7 cellular contexts compared by ENCODE assay signal in genomic region chr1:10431065-10431730, GRCh38. TPM values are rescaled to one million over a fixed set of nuclear protein-coding genes. Genes with fewer than 3 reads are reported as not detected.
DNase-seq lines count a peak whose midpoint lies in the region; ATAC-seq and TF ChIP-seq lines count a peak whose summit lies in the region.

No MANE protein-coding gene starts in this region.

- peak overlapping the region; percentile 96 for H3K4me3 ChIP-seq in Loucy (ENCODE audit: low read length, poor library complexity, severe bottlenecking)
- peak overlapping the region; percentile 85 to 87 for H3K4me3 ChIP-seq in left lung
- H3K4me3 ChIP-seq in testis, result peak overlapping the region; percentile 61 to 74

- intact Hi-C loops in left lung (cut with DNase I) (loop anchor here in 1 of 2 donors (10.0 kb wide), 1 partner anchor 64 kb away; no protein-coding TSS in a partner anchor), testis (cut with DNase I; ENCODE audit: low total_unique reads) (no loop called here)

- 17 to 18% methylated on average over 31 of the region's 31 CpGs for WGBS in testis, 2 donors

- DNase-seq in GM03348 (ENCODE audit: low spot score) (peak; percentile 36), left lung (no peak), testis (no peak)

- ATAC-seq in left lung (no peak), GM18870 (IDR thresholded peaks at IDR 0.05; ENCODE audit: unreplicated experiment) (no peak), HG03432 (IDR thresholded peaks at IDR 0.05; ENCODE audit: unreplicated experiment) (no peak)

- no peaks in the 10 kb centered on the region for H4K20me1 ChIP-seq in Loucy (ENCODE audit: insufficient read depth, low read length, poor library complexity, severe bottlenecking)

- H3K9me3 ChIP-seq in Loucy (ENCODE audit: insufficient read depth, low read depth, low read length), result no peaks in the 10 kb centered on the region
- H3K9me3 ChIP-seq in left lung, result no peaks in the 10 kb centered on the region
- no peaks in the 10 kb centered on the region for H3K9me3 ChIP-seq in testis

- no peaks in the 10 kb centered on the region for H3K9me2 ChIP-seq in Loucy (replicated peaks; ENCODE audit: low read depth, low read length)

- H3K36me3 ChIP-seq in Loucy (ENCODE audit: insufficient read depth, low read length) (no peaks in the 10 kb centered on the region), left lung (no peaks in the 10 kb centered on the region), testis (ENCODE audit: low read depth, missing control alignments) (no peaks in the 10 kb centered on the region)

- H3K9ac ChIP-seq in Loucy (ENCODE audit: low read depth, low read length, poor library complexity, severe bottlenecking), result peak overlapping the region; percentile 70

- peaks cover 12% of the 10 kb centered on the region for H3K4me1 ChIP-seq in Loucy (ENCODE audit: insufficient read depth, low read length, poor library complexity, severe bottlenecking)
- peaks cover 7 to 26% of the 10 kb centered on the region in 2 donors for H3K4me1 ChIP-seq in left lung
- peaks cover 19% of the 10 kb centered on the region for H3K4me1 ChIP-seq in testis

- TF ChIP-seq CTCF in Loucy (conservative IDR thresholded peaks at IDR 0.05; ENCODE audit: low read length) (no peak), left lung (IDR thresholded peaks at IDR 0.05) (no peak), testis (IDR thresholded peaks at IDR 0.05) (no peak)

- H3F3A ChIP-seq in Loucy (ENCODE audit: low read depth), result no peaks in the 10 kb centered on the region

- H3K4me2 ChIP-seq in Loucy (ENCODE audit: low read depth, low read length, poor library complexity, severe bottlenecking), result peak overlapping the region; percentile 86

- TF ChIP-seq POLR2A in testis (IDR thresholded peaks at IDR 0.05), result no peak

- peaks cover 11% of the 10 kb centered on the region for H3K79me2 ChIP-seq in Loucy (ENCODE audit: insufficient read depth, low read length)

- peak overlapping the region; percentile 58 for H3K27ac ChIP-seq in angular gyrus (ENCODE audit: low read depth, low read length)
- peak overlapping the region in 1 of 2 donors; percentile 74 for H3K27ac ChIP-seq in left lung
- H3K27ac ChIP-seq in testis, result peak overlapping the region; percentile 71 to 73

- H3K27me3 ChIP-seq in Loucy (ENCODE audit: insufficient read depth, low read length, poor library complexity, severe bottlenecking) (no peaks in the 10 kb centered on the region), left lung (no peaks in the 10 kb centered on the region), testis (no peaks in the 10 kb centered on the region)

- H2AFZ ChIP-seq in Loucy (ENCODE audit: low read length), result peak overlapping the region; percentile 94

RNA-seq across cellular contexts. Expression of gene CENPS, which starts 1.0 kb away (rescaled TPM):
- total RNA-seq in left lung (10 to 100 TPM; 13.5 to 17.6 TPM), testis (10 to 100 TPM; 26.4 to 49.6 TPM)
- 125 TPM for polyA plus RNA-seq in testis (ENCODE audit: insufficient read depth, low read depth, low replicate concordance)

RNA-seq across cellular contexts. Expression of gene CORT, which starts 18.6 kb away (rescaled TPM):
- total RNA-seq in left lung, result under 1 TPM; 0.37 to 0.44 TPM
- 1 to 10 TPM in 1 of 2 donors, under 1 TPM in 1; 0.62 to 1.4 TPM for total RNA-seq in testis
- polyA plus RNA-seq in testis (ENCODE audit: insufficient read depth, low read depth, low replicate concordance), result 0.98 TPM

RNA-seq across cellular contexts. Expression of gene PGD, which starts 32.3 kb away (rescaled TPM):
- total RNA-seq in left lung (100 to 1,000 TPM; 130 to 277 TPM), testis (100 to 1,000 TPM; 209 to 241 TPM)
- polyA plus RNA-seq in testis (ENCODE audit: insufficient read depth, low read depth, low replicate concordance), result 208 TPM

RNA-seq across cellular contexts. Expression of gene DFFA, which starts 41.1 kb away (rescaled TPM):
- total RNA-seq in left lung (10 to 100 TPM; 37.6 to 38.5 TPM), testis (10 to 100 TPM; 31.1 to 34.9 TPM)
- 27.3 TPM for polyA plus RNA-seq in testis (ENCODE audit: insufficient read depth, low read depth, low replicate concordance)

RNA-seq across cellular contexts. Expression of gene PEX14, which starts 43.6 kb away (rescaled TPM):
- total RNA-seq in left lung (10 to 100 TPM; 18.9 to 20.8 TPM), testis (10 to 100 TPM; 30.3 to 39.8 TPM)
- polyA plus RNA-seq in testis (ENCODE audit: insufficient read depth, low read depth, low replicate concordance), result 28.6 TPM
